In the genomic region with DNA sequence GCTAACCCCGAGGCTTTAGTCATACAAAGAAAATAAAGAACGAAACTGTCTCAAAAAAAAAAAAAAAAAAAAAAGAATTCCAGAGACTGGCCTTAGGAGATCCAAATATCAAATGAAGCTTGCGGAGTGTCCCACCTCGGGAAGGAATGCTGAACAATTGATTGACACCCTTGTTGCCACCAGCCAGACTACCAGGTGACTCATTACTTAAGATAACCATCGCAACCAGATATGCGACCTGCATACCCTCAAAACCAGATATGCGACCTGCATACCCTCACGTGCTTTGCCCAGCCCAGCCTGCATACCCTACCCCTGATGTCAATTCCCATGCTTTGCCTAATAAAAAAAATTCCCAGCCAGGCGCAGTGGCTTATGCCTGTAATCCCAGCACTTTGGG, we compare ENCODE assay signal across 1 cellular context.
TF ChIP-seq lines count a peak whose summit lies in the region.

No MANE protein-coding gene starts in this region.

TF ChIP-seq in K562, 482 proteins besides CTCF, POLR2A, EP300 and RAD21:
- TF ChIP-seq, protein P1, sequence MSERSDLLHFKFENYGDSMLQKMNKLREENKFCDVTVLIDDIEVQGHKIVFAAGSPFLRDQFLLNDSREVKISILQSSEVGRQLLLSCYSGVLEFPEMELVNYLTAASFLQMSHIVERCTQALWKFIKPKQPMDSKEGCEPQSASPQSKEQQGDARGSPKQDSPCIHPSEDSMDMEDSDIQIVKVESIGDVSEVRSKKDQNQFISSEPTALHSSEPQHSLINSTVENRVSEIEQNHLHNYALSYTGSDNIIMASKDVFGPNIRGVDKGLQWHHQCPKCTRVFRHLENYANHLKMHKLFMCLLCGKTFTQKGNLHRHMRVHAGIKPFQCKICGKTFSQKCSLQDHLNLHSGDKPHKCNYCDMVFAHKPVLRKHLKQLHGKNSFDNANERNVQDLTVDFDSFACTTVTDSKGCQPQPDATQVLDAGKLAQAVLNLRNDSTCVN (CRISPR knock-in tag; IDR thresholded peaks at IDR 0.05): no peak
- TF ChIP-seq, protein P2, sequence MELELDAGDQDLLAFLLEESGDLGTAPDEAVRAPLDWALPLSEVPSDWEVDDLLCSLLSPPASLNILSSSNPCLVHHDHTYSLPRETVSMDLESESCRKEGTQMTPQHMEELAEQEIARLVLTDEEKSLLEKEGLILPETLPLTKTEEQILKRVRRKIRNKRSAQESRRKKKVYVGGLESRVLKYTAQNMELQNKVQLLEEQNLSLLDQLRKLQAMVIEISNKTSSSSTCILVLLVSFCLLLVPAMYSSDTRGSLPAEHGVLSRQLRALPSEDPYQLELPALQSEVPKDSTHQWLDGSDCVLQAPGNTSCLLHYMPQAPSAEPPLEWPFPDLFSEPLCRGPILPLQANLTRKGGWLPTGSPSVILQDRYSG (tag; conservative IDR thresholded peaks at IDR 0.05; ENCODE audit: low read depth): no peak
- TF ChIP-seq GTF2A2 (tag; IDR thresholded peaks at IDR 0.05) (no peak), FOSL1 (tag; conservative IDR thresholded peaks at IDR 0.05) (0 out of 2 replicates have a peak, but pooled peaks have one; percentile 32), ZNF3 (CRISPR knock-in tag; IDR thresholded peaks at IDR 0.05) (no peak), DPF2 (IDR thresholded peaks at IDR 0.05) (no peak), FOXP1 (CRISPR knock-in tag; IDR thresholded peaks at IDR 0.05) (no peak)
- TF ChIP-seq, protein P3, sequence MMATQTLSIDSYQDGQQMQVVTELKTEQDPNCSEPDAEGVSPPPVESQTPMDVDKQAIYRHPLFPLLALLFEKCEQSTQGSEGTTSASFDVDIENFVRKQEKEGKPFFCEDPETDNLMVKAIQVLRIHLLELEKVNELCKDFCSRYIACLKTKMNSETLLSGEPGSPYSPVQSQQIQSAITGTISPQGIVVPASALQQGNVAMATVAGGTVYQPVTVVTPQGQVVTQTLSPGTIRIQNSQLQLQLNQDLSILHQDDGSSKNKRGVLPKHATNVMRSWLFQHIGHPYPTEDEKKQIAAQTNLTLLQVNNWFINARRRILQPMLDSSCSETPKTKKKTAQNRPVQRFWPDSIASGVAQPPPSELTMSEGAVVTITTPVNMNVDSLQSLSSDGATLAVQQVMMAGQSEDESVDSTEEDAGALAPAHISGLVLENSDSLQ (IDR thresholded peaks at IDR 0.05): peak; percentile 67; the same call in 1 of the 2 replicates
- TF ChIP-seq, protein P4, sequence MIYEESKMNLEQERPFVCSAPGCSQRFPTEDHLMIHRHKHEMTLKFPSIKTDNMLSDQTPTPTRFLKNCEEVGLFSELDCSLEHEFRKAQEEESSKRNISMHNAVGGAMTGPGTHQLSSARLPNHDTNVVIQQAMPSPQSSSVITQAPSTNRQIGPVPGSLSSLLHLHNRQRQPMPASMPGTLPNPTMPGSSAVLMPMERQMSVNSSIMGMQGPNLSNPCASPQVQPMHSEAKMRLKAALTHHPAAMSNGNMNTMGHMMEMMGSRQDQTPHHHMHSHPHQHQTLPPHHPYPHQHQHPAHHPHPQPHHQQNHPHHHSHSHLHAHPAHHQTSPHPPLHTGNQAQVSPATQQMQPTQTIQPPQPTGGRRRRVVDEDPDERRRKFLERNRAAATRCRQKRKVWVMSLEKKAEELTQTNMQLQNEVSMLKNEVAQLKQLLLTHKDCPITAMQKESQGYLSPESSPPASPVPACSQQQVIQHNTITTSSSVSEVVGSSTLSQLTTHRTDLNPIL (CRISPR knock-in tag; IDR thresholded peaks at IDR 0.05): no peak
